25 cellular contexts compared by ENCODE assay signal in the genomic region with DNA sequence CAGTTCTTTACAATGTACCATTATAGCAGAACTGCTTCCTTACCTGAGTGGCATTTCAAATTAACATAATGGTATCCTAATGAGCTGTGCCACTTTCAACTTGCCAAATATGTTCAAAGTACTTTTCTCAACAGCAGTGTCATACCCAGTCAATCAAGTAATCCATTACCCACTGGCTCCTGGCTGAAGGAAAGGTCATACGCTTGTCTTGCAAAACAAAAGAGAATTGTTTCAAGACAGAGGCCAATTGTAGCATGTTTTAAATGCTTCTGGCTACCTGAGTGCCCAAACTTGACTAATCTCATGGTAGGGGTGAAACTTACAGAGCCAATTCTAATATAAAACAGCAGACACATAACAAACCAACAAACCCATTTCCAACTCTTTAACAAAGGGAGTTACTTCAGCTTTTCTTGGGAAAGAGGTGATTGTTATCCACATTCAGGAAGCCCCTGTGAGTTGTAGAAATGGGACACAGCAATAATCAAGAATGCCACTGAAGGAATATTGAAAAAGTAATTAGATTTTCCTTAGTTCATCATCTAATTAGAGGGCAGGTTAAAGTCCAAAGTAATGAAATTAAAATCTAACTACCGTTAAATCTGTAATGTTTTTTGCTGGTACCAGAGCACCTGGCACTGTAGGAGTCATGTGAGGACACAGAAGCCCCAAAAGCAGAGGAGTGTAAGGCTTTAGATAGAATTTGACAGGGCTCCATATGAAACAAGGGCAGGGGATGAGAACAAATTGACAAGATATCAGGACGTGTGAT.
"Had no signal": no experiment of that assay in that cellular context is flagged by ENCODE, and none has a peak within 500 bp of the region (broad histone marks: within the 10 kb centered on the region; RNA-seq: fewer than 3 reads in every experiment).

No MANE protein-coding gene starts in this region.

- H3K4me2 ChIP-seq: smooth muscle cell had no signal

- H3K79me2 ChIP-seq: parathyroid adenoma had no signal

- H3K9me3 ChIP-seq: mucosa of descending colon, neutrophil, thoracic aorta had no signal

- H2AFZ ChIP-seq: parathyroid adenoma had no signal

- H3K9ac ChIP-seq: parathyroid adenoma had no signal

- ATAC-seq: left lobe of liver; mucosa of descending colon; natural killer cell treated with Interleukin-12 subunit alpha and Interleukin-12 subunit beta and Interleukin-15 and Interleukin-18, amount 100 ng/mL, for 72 hours; sciatic nerve; stimulated activated memory B cell treated with anti-CD40 and anti-IgM and Interleukin-4, amounts not matched to agents 10 μg/mL and 1 μg/mL and 100 μg/mL, for 72 hours; stimulated activated naive CD8-positive, alpha-beta T cell treated with anti-CD3 and anti-CD28 coated beads, Interleukin-15, Interleukin-2, amounts not matched to agents 100 U/mL and 50 U/mL, for 24 hours had no signal

- H3K27me3 ChIP-seq: dorsolateral prefrontal cortex, neutrophil, tibial nerve, upper lobe of left lung had no signal

- DNase-seq: dorsolateral prefrontal cortex; effector CD4-positive, alpha-beta T cell; kidney; mesenchymal stem cell; mucosa of descending colon; naive B cell; stimulated activated CD4-positive, alpha-beta T cell treated with anti-CD3 and anti-CD28 coated beads, Interleukin-12 subunit alpha, Interleukin-12 subunit beta, amount 100 ng/mL, for 4 hours; stimulated activated CD4-positive, alpha-beta T cell treated with anti-CD3 and anti-CD28 coated beads, Interleukin-2, amount 100 ng/mL, for 24 hours; stimulated activated CD4-positive, alpha-beta T cell treated with anti-CD3 and anti-CD28 coated beads, Interleukin-4, amount 100 ng/mL, for 24 hours; stimulated activated naive CD8-positive, alpha-beta T cell treated with anti-CD3 and anti-CD28 coated beads, Interleukin-15, Interleukin-2, amounts not matched to agents 100 U/mL and 50 U/mL, for 24 hours; substantia nigra; upper lobe of left lung had no signal

- H3K36me3 ChIP-seq: neutrophil, thoracic aorta, tibial nerve, upper lobe of left lung had no signal

- H3K4me3 ChIP-seq: dorsolateral prefrontal cortex, lung, mucosa of descending colon, smooth muscle cell, thoracic aorta, tibial nerve, upper lobe of left lung had no signal

- FAIRE-seq: colon, frontal cortex, kidney, urothelium cell line had no signal

- H3K27ac ChIP-seq: dorsolateral prefrontal cortex, neutrophil, parathyroid adenoma, thoracic aorta, tibial nerve, upper lobe of left lung had no signal

- H3K4me1 ChIP-seq: parathyroid adenoma, tibial nerve, upper lobe of left lung had no signal
